1 cellular context compared by ENCODE assay signal in genomic region chrX:104288961-104289360, GRCh38.
TF ChIP-seq lines count a peak whose summit lies in the region.

No MANE protein-coding gene starts in this region.

TF ChIP-seq in GM23338, 12 proteins besides CTCF, POLR2A, EP300 and RAD21 (continued from another document):
- TF ChIP-seq ZNF462 (CRISPR knock-in tag; IDR thresholded peaks at IDR 0.05) (no peak), EZH2 (IDR thresholded peaks at IDR 0.05; ENCODE audit: low read depth, unreplicated experiment) (no peak)
